ENCODE assay signal across 30 cellular contexts in the genomic region with DNA sequence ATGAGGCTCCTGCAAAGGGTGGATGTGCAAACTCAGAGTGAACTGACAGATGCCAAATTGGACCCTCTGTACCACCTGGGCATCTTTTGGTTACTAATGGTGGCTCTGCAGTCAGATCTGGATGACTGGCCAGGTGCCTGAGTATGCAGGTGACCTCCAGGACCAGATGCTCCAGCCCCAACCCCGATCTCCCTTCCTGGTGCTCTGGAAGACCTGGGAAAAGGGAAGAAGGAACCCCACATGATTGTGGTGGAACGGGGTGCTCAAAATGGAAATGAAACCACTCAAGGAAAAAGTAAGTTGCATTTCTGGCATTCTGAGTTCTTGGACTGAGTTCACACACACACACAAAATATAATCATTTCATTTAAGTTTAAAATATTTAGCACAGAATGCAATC. TPM values are rescaled to one million over a fixed set of nuclear protein-coding genes. Genes with fewer than 3 reads are reported as not detected.
DNase-seq lines count a peak whose midpoint lies in the region; ATAC-seq and TF ChIP-seq lines count a peak whose summit lies in the region.
"Had no signal": no experiment of that assay in that cellular context is flagged by ENCODE, and none has a peak within 500 bp of the region (broad histone marks: within the 10 kb centered on the region; RNA-seq: fewer than 3 reads in every experiment).

No MANE protein-coding gene starts in this region.

- H3K79me2 ChIP-seq in MM.1S (ENCODE audit: low read length), result no peaks in the 10 kb centered on the region

- no peaks in the 10 kb centered on the region for H3K27me3 Mint-ChIP-seq in chondrocyte (ENCODE audit: low read depth)
- H3K27me3 Mint-ChIP-seq in osteocyte (ENCODE audit: unreplicated experiment), result no peaks in the 10 kb centered on the region
- H3K27me3 Mint-ChIP-seq: activated CD4-positive, alpha-beta T cell treated with anti-CD3 and anti-CD28 coated beads, Interleukin-2, amount 10 ng/mL, durations not matched to agents 24 days and 14 days; CD4-positive, alpha-beta T cell; stimulated activated naive B cell treated with anti-CD40 and anti-IgM and Interleukin-4, amounts not matched to agents 10 μg/mL and 1 μg/mL and 100 μg/mL, for 72 hours had no signal

- H3K4me1 ChIP-seq in MM.1S (ENCODE audit: low read length) (peaks cover 27% of the 10 kb centered on the region), upper lobe of right lung (no peaks in the 10 kb centered on the region)
- H3K4me1 ChIP-seq: thyroid gland had no signal

- H3K4me3 ChIP-seq in MM.1S (ENCODE audit: low read length) (no peak overlapping the region), upper lobe of right lung (no peak overlapping the region)
- H3K4me3 ChIP-seq: cardiac muscle cell, thyroid gland had no signal

- peaks cover 4% of the 10 kb centered on the region for H3K9me3 Mint-ChIP-seq in chondrocyte (ENCODE audit: low read depth)
- no peaks in the 10 kb centered on the region for H3K9me3 Mint-ChIP-seq in osteocyte (ENCODE audit: unreplicated experiment)
- H3K9me3 Mint-ChIP-seq: activated CD4-positive, alpha-beta T cell treated with anti-CD3 and anti-CD28 coated beads, Interleukin-2, amount 10 ng/mL, durations not matched to agents 24 days and 14 days; activated T-helper 1 cell treated with anti-CD3 and anti-CD28 coated beads, Interleukin-12 subunit alpha, Interleukin-12 subunit beta, Interleukin-2, Interleukin-4 antibody, amounts not matched to agents 30 ng/mL and 10 ng/mL and 1 ng/mL, durations not matched to agents 14 hours and 24 hours and 36 hours; CD4-positive, alpha-beta T cell; dendritic cell treated with granulocyte-macrophage colony-stimulating factor and Interleukin-4, amounts not matched to agents 40 ng/mL and 50 ng/mL, for 4 days; stimulated activated naive B cell treated with anti-CD40 and anti-IgM and Interleukin-4, amounts not matched to agents 10 μg/mL and 1 μg/mL and 100 μg/mL, for 72 hours had no signal

- intact Hi-C loops in upper lobe of right lung (cut with DNase I), result no loop called here

- DNase-seq in MM.1S (no peak), chondrocyte (ENCODE audit: low spot score) (no peak), osteocyte (ENCODE audit: extremely low spot score, unreplicated experiment) (no peak), upper lobe of right lung (no peak), hypothalamus (lab: John Stamatoyannopoulos, UW) (no peak)
- DNase-seq: activated CD4-positive, alpha-beta T cell treated with anti-CD3 and anti-CD28 coated beads, Interleukin-2, amount 10 ng/mL, durations not matched to agents 24 days and 14 days; activated naive CD4-positive, alpha-beta T cell treated with anti-CD3 and anti-CD28 coated beads, Interleukin-2, amount 10 ng/mL, durations not matched to agents 7 days and 5 days; amygdala; CD4-positive, alpha-beta T cell; DMS 273 treated with DMSO at 0.1 percent for 48 hours; KG1; mesendoderm; NCI-H1048; NCI-H187; NCI-H526; nucleus accumbens; RPMI8226; small intestine; stimulated activated naive B cell treated with anti-CD40 and anti-IgM and Interleukin-4, amounts not matched to agents 10 μg/mL and 1 μg/mL and 100 μg/mL, for 72 hours; thyroid gland had no signal

- H3K27ac Mint-ChIP-seq in chondrocyte (ENCODE audit: unreplicated experiment) (peak overlapping the region; percentile 30), osteocyte (ENCODE audit: unreplicated experiment) (peak overlapping the region; percentile 32)
- H3K27ac Mint-ChIP-seq: activated CD4-positive, alpha-beta T cell treated with anti-CD3 and anti-CD28 coated beads, Interleukin-2, amount 10 ng/mL, durations not matched to agents 24 days and 14 days; activated naive CD4-positive, alpha-beta T cell treated with anti-CD3 and anti-CD28 coated beads, Interleukin-2, amount 10 ng/mL, durations not matched to agents 7 days and 5 days; activated T-helper 1 cell treated with anti-CD3 and anti-CD28 coated beads, Interleukin-12 subunit alpha, Interleukin-12 subunit beta, Interleukin-2, Interleukin-4 antibody, amounts not matched to agents 30 ng/mL and 10 ng/mL and 1 ng/mL, durations not matched to agents 14 hours and 24 hours and 36 hours; CD4-positive, alpha-beta T cell; dendritic cell treated with granulocyte-macrophage colony-stimulating factor and Interleukin-4, amounts not matched to agents 40 ng/mL and 50 ng/mL, for 4 days; stimulated activated naive B cell treated with anti-CD40 and anti-IgM and Interleukin-4, amounts not matched to agents 10 μg/mL and 1 μg/mL and 100 μg/mL, for 72 hours had no signal

- H3K4me3 Mint-ChIP-seq in chondrocyte (ENCODE audit: unreplicated experiment), result no peak overlapping the region
- no peak overlapping the region for H3K4me3 Mint-ChIP-seq in osteocyte (ENCODE audit: unreplicated experiment)
- H3K4me3 Mint-ChIP-seq: activated CD4-positive, alpha-beta T cell treated with anti-CD3 and anti-CD28 coated beads, Interleukin-2, amount 10 ng/mL, durations not matched to agents 24 days and 14 days; activated naive CD4-positive, alpha-beta T cell treated with anti-CD3 and anti-CD28 coated beads, Interleukin-2, amount 10 ng/mL, durations not matched to agents 7 days and 5 days; activated T-helper 1 cell treated with anti-CD3 and anti-CD28 coated beads, Interleukin-12 subunit alpha, Interleukin-12 subunit beta, Interleukin-2, Interleukin-4 antibody, amounts not matched to agents 30 ng/mL and 10 ng/mL and 1 ng/mL, durations not matched to agents 14 hours and 24 hours and 36 hours; CD4-positive, alpha-beta T cell; dendritic cell treated with granulocyte-macrophage colony-stimulating factor and Interleukin-4, amounts not matched to agents 40 ng/mL and 50 ng/mL, for 4 days; stimulated activated naive B cell treated with anti-CD40 and anti-IgM and Interleukin-4, amounts not matched to agents 10 μg/mL and 1 μg/mL and 100 μg/mL, for 72 hours had no signal

- H3K9me3 ChIP-seq in MM.1S (replicated peaks; ENCODE audit: insufficient read depth, low read length) (no peaks in the 10 kb centered on the region), upper lobe of right lung (no peaks in the 10 kb centered on the region)
- H3K9me3 ChIP-seq: thyroid gland had no signal

- H3K27me3 ChIP-seq in MM.1S (replicated peaks; ENCODE audit: insufficient read depth, low read length), result no peaks in the 10 kb centered on the region
- H3K27me3 ChIP-seq in upper lobe of right lung, result no peaks in the 10 kb centered on the region
- H3K27me3 ChIP-seq: cardiac muscle cell, thyroid gland had no signal

- no peaks in the 10 kb centered on the region for H3K36me3 Mint-ChIP-seq in chondrocyte (ENCODE audit: low read depth)
- no peaks in the 10 kb centered on the region for H3K36me3 Mint-ChIP-seq in osteocyte (ENCODE audit: unreplicated experiment)
- H3K36me3 Mint-ChIP-seq: activated naive CD4-positive, alpha-beta T cell treated with anti-CD3 and anti-CD28 coated beads, Interleukin-2, amount 10 ng/mL, durations not matched to agents 7 days and 5 days; stimulated activated naive B cell treated with anti-CD40 and anti-IgM and Interleukin-4, amounts not matched to agents 10 μg/mL and 1 μg/mL and 100 μg/mL, for 72 hours had no signal

- H3K36me3 ChIP-seq in MM.1S (replicated peaks; ENCODE audit: insufficient read depth, low read length), result no peaks in the 10 kb centered on the region
- no peaks in the 10 kb centered on the region for H3K36me3 ChIP-seq in upper lobe of right lung
- H3K36me3 ChIP-seq: cardiac muscle cell, thyroid gland had no signal

- no peaks in the 10 kb centered on the region for H4K20me1 ChIP-seq in MM.1S (ENCODE audit: insufficient read depth, low read length)

- H3K4me1 Mint-ChIP-seq in chondrocyte (ENCODE audit: low read depth) (peaks cover 44% of the 10 kb centered on the region), osteocyte (ENCODE audit: unreplicated experiment) (peaks cover 46% of the 10 kb centered on the region)

- TF ChIP-seq CTCF in MM.1S (IDR thresholded peaks at IDR 0.05; ENCODE audit: low read length) (no peak), chondrocyte (IDR thresholded peaks at IDR 0.05) (no peak), osteocyte (IDR thresholded peaks at IDR 0.05) (no peak), upper lobe of right lung (IDR thresholded peaks at IDR 0.05) (no peak)

- no peak overlapping the region for H3K9ac ChIP-seq in MM.1S (ENCODE audit: low read length)

- H3K27ac ChIP-seq in MM.1S (ENCODE audit: low read length) (no peak overlapping the region), upper lobe of right lung (peak overlapping the region; percentile 44)
- H3K27ac ChIP-seq: cardiac muscle cell, thyroid gland, VCaP had no signal

- H3K9me2 ChIP-seq in MM.1S (replicated peaks; ENCODE audit: insufficient read depth, low read length), result no peaks in the 10 kb centered on the region

- peak overlapping the region; percentile 15; the same call in 1 of the 2 replicates for H3K4me2 ChIP-seq in MM.1S (ENCODE audit: low read depth, low read length)

- ATAC-seq in upper lobe of right lung (no peak), HG02870 (IDR thresholded peaks at IDR 0.05; ENCODE audit: unreplicated experiment) (no peak), GM18502 (IDR thresholded peaks at IDR 0.05; ENCODE audit: poor library complexity, unreplicated experiment) (no peak)
- ATAC-seq: stimulated activated naive B cell treated with anti-CD40 and anti-IgM and Interleukin-4, amounts not matched to agents 10 μg/mL and 1 μg/mL and 100 μg/mL, for 72 hours had no signal

- peaks cover 11% of the 10 kb centered on the region for H3F3A ChIP-seq in MM.1S (ENCODE audit: insufficient read depth, low read length)

- H2AFZ ChIP-seq in MM.1S (ENCODE audit: low read length), result 0 out of 2 replicates have a peak overlapping the region, but pooled peaks have one; percentile 54

RNA-seq across cellular contexts. Expression of a gene that starts 9.8 kb away (rescaled TPM):
- total RNA-seq in chondrocyte (242 to 422 TPM (median 412 TPM) in 3 replicates), osteocyte (781 and 794 TPM in 2 replicates), upper lobe of right lung (272 TPM)
- total RNA-seq: HT-29 had no signal

RNA-seq across cellular contexts. Expression of a gene that starts 12.0 kb away (rescaled TPM):
- 14.3 to 19.0 TPM (median 15.5 TPM) in 3 replicates for total RNA-seq in chondrocyte
- total RNA-seq in osteocyte, result 29.3 and 31.9 TPM in 2 replicates
- total RNA-seq in upper lobe of right lung, result 26.8 TPM

RNA-seq across cellular contexts. Expression of a gene that starts 29.0 kb away (rescaled TPM):
- total RNA-seq in chondrocyte (49.2 to 64.5 TPM (median 57.3 TPM) in 3 replicates), osteocyte (59.2 and 63.0 TPM in 2 replicates), upper lobe of right lung (60.2 TPM)

RNA-seq across cellular contexts. Expression of a gene that starts 29.0 kb away (rescaled TPM):
- total RNA-seq in chondrocyte (0.25 to 0.41 TPM in 2 of 3 replicates, not detected in the other), osteocyte (0.97 TPM in 1 of 2 replicates, not detected in the other), upper lobe of right lung (1.1 TPM)
- total RNA-seq: glomerular endothelial cell had no signal

RNA-seq across cellular contexts. Expression of a gene that starts 46.8 kb away (rescaled TPM):
- not detected in 3 replicates for total RNA-seq in chondrocyte
- total RNA-seq in osteocyte, result not detected in 2 replicates
- total RNA-seq in upper lobe of right lung, result 3.1 TPM
- total RNA-seq: activated CD4-positive, alpha-beta T cell treated with anti-CD3 and anti-CD28 coated beads, Interleukin-2, amount 10 ng/mL, durations not matched to agents 24 days and 14 days; activated T-helper 1 cell treated with anti-CD3 and anti-CD28 coated beads, Interleukin-12 subunit alpha, Interleukin-12 subunit beta, Interleukin-2, Interleukin-4 antibody, amounts not matched to agents 30 ng/mL and 10 ng/mL and 1 ng/mL, durations not matched to agents 14 hours and 24 hours and 36 hours; CD4-positive, alpha-beta T cell; fibroblast of lung; glomerular endothelial cell; HT-29; T-helper 2 cell treated with Interferon-gamma antibody and Interleukin-4, amounts not matched to agents 100 ng/mL and 5 ng/mL, for 36 hours; thyroid gland had no signal
